19 cellular contexts compared by ENCODE assay signal in the genomic region with DNA sequence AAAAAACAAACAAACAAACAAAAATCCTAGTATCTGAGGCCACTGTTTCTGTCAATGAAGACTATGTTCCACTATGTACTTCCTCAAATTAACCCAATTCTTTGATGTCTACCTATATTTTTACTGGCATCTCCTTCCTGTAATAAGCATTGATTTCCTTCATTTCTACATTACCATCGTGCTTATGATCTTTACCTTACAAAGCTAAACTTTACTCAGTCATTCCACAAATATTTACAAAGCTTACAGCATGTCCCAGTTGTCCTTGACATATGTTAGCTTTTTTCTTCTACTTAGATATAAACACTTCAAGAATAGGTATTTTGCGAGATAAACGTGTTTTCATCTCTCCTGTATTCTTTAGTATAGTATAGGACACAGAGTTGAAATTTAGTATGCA.
A peak's percentile ranks its signal among the peaks of the same experiment; 100 is the strongest.
DNase-seq lines count a peak whose midpoint lies in the region; ATAC-seq, FAIRE-seq and TF ChIP-seq lines count a peak whose summit lies in the region.
"Had no signal": no experiment of that assay in that cellular context is flagged by ENCODE, and none has a peak within 500 bp of the region (broad histone marks: within the 10 kb centered on the region; RNA-seq: fewer than 3 reads in every experiment).

No MANE protein-coding gene starts in this region.

- no peak overlapping the region for H3K27ac ChIP-seq in HepG2 (ENCODE audit: extremely low read length, insufficient read depth, low read length)
- no peak overlapping the region for H3K27ac ChIP-seq in right lobe of liver
- H3K27ac ChIP-seq: C4-2B, Peyer's patch had no signal

- no peak for TF ChIP-seq RAD21 in HepG2 (CRISPR knock-in tag; IDR thresholded peaks at IDR 0.05)

- POLR2A ChIA-PET in HepG2 (lab: Yijun Ruan, JAX), result no interaction called here
- POLR2A ChIA-PET in T-cell (lab: Charles Lee), result no interaction called here

- H3K9me3 ChIP-seq in HepG2 (ENCODE audit: low read length) (peaks cover 5% of the 10 kb centered on the region), right lobe of liver (no peaks in the 10 kb centered on the region), adipocyte (ENCODE audit: control insufficient read depth, low read length) (no peaks in the 10 kb centered on the region)
- H3K9me3 ChIP-seq: HAP-1, Peyer's patch had no signal

- TF ChIP-seq EP300 in HepG2 (IDR thresholded peaks at IDR 0.05; ENCODE audit: low read depth in 2 of 2, low read length in 2 of 2), result no peak
- no peak for TF ChIP-seq EP300 in HepG2 (CRISPR knock-in tag; IDR thresholded peaks at IDR 0.05; ENCODE audit: borderline replicate concordance)

- intact Hi-C loops in HepG2 (cut with micrococcal nuclease; ENCODE audit: unreplicated experiment), result no loop called here
- intact Hi-C loops in right lobe of liver (cut with DNase I), result no loop called here

- no peak overlapping the region for H3K27ac Mint-ChIP-seq in T-cell
- H3K27ac Mint-ChIP-seq: CD8-positive, alpha-beta memory T cell; GM23338 had no signal

- no peaks in the 10 kb centered on the region for H3K79me2 ChIP-seq in HepG2 (ENCODE audit: insufficient read depth, low read length)

- DNase-seq in HepG2 (ENCODE audit: low spot score), result peak; percentile 1
- DNase-seq in right lobe of liver, result no peak
- DNase-seq in NAMALWA (ENCODE audit: low spot score), result peak; percentile 26
- peak; percentile 26 for DNase-seq in adipocyte (ENCODE audit: low read depth)
- DNase-seq in T-cell, result no peak
- no peak for DNase-seq in NCI-H2029 (lab: John Stamatoyannopoulos, UW)
- no peak for DNase-seq in GM19239 (ENCODE audit: insufficient read length, low spot score)
- DNase-seq: CD8-positive, alpha-beta memory T cell; NCI-H1105 treated with DMSO at 0.1 percent for 48 hours; NCI-H2081; NCI-H446; NCI-H526; Peyer's patch; T-helper 1 cell had no signal

- BruUV-seq in HepG2 (replicated peaks; lab: Mats Ljungman, UMichigan), result no TSS peak

- H3K27me3 Mint-ChIP-seq in T-cell, result no peaks in the 10 kb centered on the region
- H3K27me3 Mint-ChIP-seq: CD8-positive, alpha-beta memory T cell had no signal

- under 1% methylated on average over 3 of the region's 3 CpGs for WGBS in HepG2 (ENCODE audit: low lambda C conversion rate)
- WGBS in right lobe of liver (ENCODE audit: insufficient coverage, low coverage, low lambda C conversion rate, missing lambda C conversion rate), result 13% methylated on average over 3 of the region's 3 CpGs

- H3K9ac ChIP-seq in HepG2 (ENCODE audit: insufficient read depth, low read depth, low read length) (no peak overlapping the region), adipocyte (ENCODE audit: low read length) (no peak overlapping the region)

- no peak overlapping the region for H3K4me3 Mint-ChIP-seq in T-cell
- H3K4me3 Mint-ChIP-seq: CD8-positive, alpha-beta memory T cell; GM23338 had no signal

- TF ChIP-seq POLR2A in HepG2 (IDR thresholded peaks at IDR 0.05; ENCODE audit: insufficient read depth in 1 of 2, low read depth in 2 of 2, low read length in 2 of 2) (no peak), right lobe of liver (IDR thresholded peaks at IDR 0.05) (no peak)

- no peak overlapping the region for H2AFZ ChIP-seq in HepG2 (ENCODE audit: low read length)
- H2AFZ ChIP-seq: GM23338 had no signal

- H3K4me1 ChIP-seq in HepG2 (ENCODE audit: insufficient read depth, low read length), result peaks cover 19% of the 10 kb centered on the region
- H3K4me1 ChIP-seq in right lobe of liver, result no peaks in the 10 kb centered on the region
- no peaks in the 10 kb centered on the region for H3K4me1 ChIP-seq in adipocyte (ENCODE audit: control insufficient read depth, insufficient read depth, low read length)
- H3K4me1 ChIP-seq: HAP-1, Peyer's patch had no signal

- H4K20me1 ChIP-seq in HepG2 (ENCODE audit: insufficient read depth, low read length), result no peaks in the 10 kb centered on the region

- ATAC-seq in HepG2 (peak; percentile 41; the same call in 2 of the 3 replicates), right lobe of liver (no peak), T-cell (replicated peaks in 1 of 4) (no peak), GM21515 (IDR thresholded peaks at IDR 0.05; ENCODE audit: unreplicated experiment) (no peak)
- ATAC-seq: GM23338, SK-N-SH treated with all-trans-retinoic acid at 6 μM for 48 hours had no signal

- no peak overlapping the region for H3K4me3 ChIP-seq in HepG2 (replicated peaks in 1 of 3; ENCODE audit: insufficient read depth in 1 of 3, low read depth in 2 of 3, low read length in 3 of 3)
- no peak overlapping the region for H3K4me3 ChIP-seq in right lobe of liver
- H3K4me3 ChIP-seq in adipocyte (ENCODE audit: low read length), result no peak overlapping the region
- H3K4me3 ChIP-seq: GM23338, HAP-1, Peyer's patch had no signal

- H3K27me3 ChIP-seq in HepG2 (ENCODE audit: control insufficient read depth in 1 of 2, insufficient read depth in 2 of 2, low read length in 2 of 2) (no peaks in the 10 kb centered on the region; a peak in 1 of 5 replicates), right lobe of liver (no peaks in the 10 kb centered on the region), adipocyte (replicated peaks; ENCODE audit: control insufficient read depth, insufficient read depth, low read length) (no peaks in the 10 kb centered on the region)
- H3K27me3 ChIP-seq: Peyer's patch had no signal

- H3K36me3 ChIP-seq in HepG2 (replicated peaks in 1 of 2; ENCODE audit: control insufficient read depth in 1 of 2, insufficient read depth in 2 of 2, low read length in 2 of 2) (no peaks in the 10 kb centered on the region), right lobe of liver (no peaks in the 10 kb centered on the region), adipocyte (ENCODE audit: control insufficient read depth, insufficient read depth, low read length, severe bottlenecking) (no peaks in the 10 kb centered on the region)
- H3K36me3 ChIP-seq: HAP-1, Peyer's patch had no signal

- no peaks in the 10 kb centered on the region for H3K36me3 Mint-ChIP-seq in T-cell
- H3K36me3 Mint-ChIP-seq: CD8-positive, alpha-beta memory T cell had no signal

- peaks cover 0 to 13% (median 2%) of the 10 kb centered on the region in 3 donors for H3K9me3 Mint-ChIP-seq in T-cell
- H3K9me3 Mint-ChIP-seq: GM23338 had no signal

- TF ChIP-seq CTCF in HepG2 (CRISPR knock-in tag; IDR thresholded peaks at IDR 0.05) (no peak), right lobe of liver (IDR thresholded peaks at IDR 0.05) (no peak)

- no peaks in the 10 kb centered on the region for H3K4me1 Mint-ChIP-seq in T-cell
- H3K4me1 Mint-ChIP-seq: CD8-positive, alpha-beta memory T cell; GM23338 had no signal

- no peak for FAIRE-seq in HepG2 (lab: Jason Lieb, UNC)
- FAIRE-seq in GM19239 (lab: Jason Lieb, UNC), result no peak

- CTCF ChIA-PET in HepG2 (lab: Yijun Ruan, JAX; ENCODE audit: low intra/inter-chr PET ratio, low total read pairs) (no interaction called here), T-cell (lab: Charles Lee) (no interaction called here)

- H3K4me2 ChIP-seq in HepG2 (ENCODE audit: low read depth, low read length), result no peak overlapping the region
- H3K4me2 ChIP-seq: GM23338 had no signal

- in situ Hi-C loops in HepG2 (cut with HindIII; ENCODE audit: extremely low pct_ligation_motif_present, low pct_unique_long_range_greater_than_20kb), result no loop called here

TF ChIP-seq in HepG2, 621 proteins besides CTCF, POLR2A, EP300 and RAD21 (continues in another document):
- TF ChIP-seq FOXP1 (IDR thresholded peaks at IDR 0.05) (no peak), FOXP1 (CRISPR knock-in tag; IDR thresholded peaks at IDR 0.05) (peak; percentile 50; the same call in 1 of the 2 replicates), ZNF768 (CRISPR knock-in tag; IDR thresholded peaks at IDR 0.05) (no peak), ZBTB43 (CRISPR knock-in tag; conservative IDR thresholded peaks at IDR 0.05) (no peak), MEF2D (CRISPR knock-in tag; IDR thresholded peaks at IDR 0.05) (no peak), RARA (CRISPR knock-in tag; IDR thresholded peaks at IDR 0.05) (0 out of 2 replicates have a peak, but pooled peaks have one; percentile 28)
- TF ChIP-seq, protein P1, sequence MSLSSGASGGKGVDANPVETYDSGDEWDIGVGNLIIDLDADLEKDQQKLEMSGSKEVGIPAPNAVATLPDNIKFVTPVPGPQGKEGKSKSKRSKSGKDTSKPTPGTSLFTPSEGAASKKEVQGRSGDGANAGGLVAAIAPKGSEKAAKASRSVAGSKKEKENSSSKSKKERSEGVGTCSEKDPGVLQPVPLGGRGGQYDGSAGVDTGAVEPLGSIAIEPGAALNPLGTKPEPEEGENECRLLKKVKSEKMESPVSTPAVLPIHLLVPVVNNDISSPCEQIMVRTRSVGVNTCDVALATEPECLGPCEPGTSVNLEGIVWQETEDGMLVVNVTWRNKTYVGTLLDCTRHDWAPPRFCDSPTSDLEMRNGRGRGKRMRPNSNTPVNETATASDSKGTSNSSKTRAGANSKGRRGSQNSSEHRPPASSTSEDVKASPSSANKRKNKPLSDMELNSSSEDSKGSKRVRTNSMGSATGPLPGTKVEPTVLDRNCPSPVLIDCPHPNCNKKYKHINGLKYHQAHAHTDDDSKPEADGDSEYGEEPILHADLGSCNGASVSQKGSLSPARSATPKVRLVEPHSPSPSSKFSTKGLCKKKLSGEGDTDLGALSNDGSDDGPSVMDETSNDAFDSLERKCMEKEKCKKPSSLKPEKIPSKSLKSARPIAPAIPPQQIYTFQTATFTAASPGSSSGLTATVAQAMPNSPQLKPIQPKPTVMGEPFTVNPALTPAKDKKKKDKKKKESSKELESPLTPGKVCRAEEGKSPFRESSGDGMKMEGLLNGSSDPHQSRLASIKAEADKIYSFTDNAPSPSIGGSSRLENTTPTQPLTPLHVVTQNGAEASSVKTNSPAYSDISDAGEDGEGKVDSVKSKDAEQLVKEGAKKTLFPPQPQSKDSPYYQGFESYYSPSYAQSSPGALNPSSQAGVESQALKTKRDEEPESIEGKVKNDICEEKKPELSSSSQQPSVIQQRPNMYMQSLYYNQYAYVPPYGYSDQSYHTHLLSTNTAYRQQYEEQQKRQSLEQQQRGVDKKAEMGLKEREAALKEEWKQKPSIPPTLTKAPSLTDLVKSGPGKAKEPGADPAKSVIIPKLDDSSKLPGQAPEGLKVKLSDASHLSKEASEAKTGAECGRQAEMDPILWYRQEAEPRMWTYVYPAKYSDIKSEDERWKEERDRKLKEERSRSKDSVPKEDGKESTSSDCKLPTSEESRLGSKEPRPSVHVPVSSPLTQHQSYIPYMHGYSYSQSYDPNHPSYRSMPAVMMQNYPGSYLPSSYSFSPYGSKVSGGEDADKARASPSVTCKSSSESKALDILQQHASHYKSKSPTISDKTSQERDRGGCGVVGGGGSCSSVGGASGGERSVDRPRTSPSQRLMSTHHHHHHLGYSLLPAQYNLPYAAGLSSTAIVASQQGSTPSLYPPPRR (CRISPR knock-in tag; IDR thresholded peaks at IDR 0.05; ENCODE audit: borderline replicate concordance), result no peak

Comparison
In these comparisons a context has a peak if more than half of its experiments do, and no peak if none do; other contexts are left out.
1. DNase-seq: peak in HepG2 (single experiment), NAMALWA (single experiment) and adipocyte (single experiment); none in right lobe of liver (0 of 3), T-cell (0 of 34), NCI-H2029 (single experiment) and GM19239 (single experiment).